30 cellular contexts compared by ENCODE assay signal in genomic region chr7:5286933-5287332, GRCh38.
"Had no signal": no experiment of that assay in that cellular context is flagged by ENCODE, and none has a peak within 500 bp of the region (broad histone marks: within the 10 kb centered on the region; RNA-seq: fewer than 3 reads in every experiment).

No MANE protein-coding gene starts in this region.

- H3K27ac ChIP-seq: body of pancreas, epithelial cell of prostate, esophagus squamous epithelium, WERI-Rb-1 had no signal

- H3K4me3 Mint-ChIP-seq: activated CD4-positive, alpha-beta memory T cell treated with anti-CD3 and anti-CD28 coated beads for 36 hours; activated CD4-positive, alpha-beta T cell treated with anti-CD3 and anti-CD28 coated beads for 36 hours; activated CD4-positive, alpha-beta T cell treated with anti-CD3 and anti-CD28 coated beads, Interleukin-2, amount 10 ng/mL, durations not matched to agents 24 days and 14 days; activated CD8-positive, alpha-beta memory T cell treated with anti-CD3 and anti-CD28 coated beads, Interleukin-2, amount 10 ng/mL, durations not matched to agents 7 days and 5 days; activated CD8-positive, alpha-beta T cell treated with anti-CD3 and anti-CD28 coated beads, Interleukin-2, amount 10 ng/mL, durations not matched to agents 7 days and 5 days; activated naive CD8-positive, alpha-beta T cell; activated T-cell treated with anti-CD3 and anti-CD28 coated beads, Interleukin-2, amount 50 U/mL, for 72 hours; effector memory CD8-positive, alpha-beta T cell; T-helper 17 cell; T-helper 2 cell treated with Interferon-gamma antibody and Interleukin-4, amounts not matched to agents 5 μg/mL and 100 μg/mL, for 36 hours had no signal

- H3K9me3 ChIP-seq: body of pancreas, esophagus squamous epithelium had no signal

- H3K36me3 ChIP-seq: esophagus squamous epithelium, WERI-Rb-1 had no signal

- H3K27ac Mint-ChIP-seq: activated CD4-positive, alpha-beta memory T cell treated with anti-CD3 and anti-CD28 coated beads for 36 hours; activated CD4-positive, alpha-beta T cell treated with anti-CD3 and anti-CD28 coated beads for 36 hours; activated CD4-positive, alpha-beta T cell treated with anti-CD3 and anti-CD28 coated beads, Interleukin-2, amount 10 ng/mL, durations not matched to agents 24 days and 14 days; activated CD8-positive, alpha-beta memory T cell treated with anti-CD3 and anti-CD28 coated beads, Interleukin-2, amount 10 ng/mL, durations not matched to agents 7 days and 5 days; activated CD8-positive, alpha-beta T cell treated with anti-CD3 and anti-CD28 coated beads, Interleukin-2, amount 10 ng/mL, durations not matched to agents 7 days and 5 days; activated naive CD8-positive, alpha-beta T cell; activated T-cell treated with anti-CD3 and anti-CD28 coated beads, Interleukin-2, amount 50 U/mL, for 72 hours; T-helper 17 cell; T-helper 2 cell treated with Interferon-gamma antibody and Interleukin-4, amounts not matched to agents 5 μg/mL and 100 μg/mL, for 36 hours had no signal

- ATAC-seq: activated CD4-positive, alpha-beta T cell treated with anti-CD3 and anti-CD28 coated beads for 36 hours; activated CD8-positive, alpha-beta memory T cell treated with anti-CD3 and anti-CD28 coated beads, Interleukin-2, amount 10 ng/mL, durations not matched to agents 7 days and 5 days; activated CD8-positive, alpha-beta T cell treated with anti-CD3 and anti-CD28 coated beads, Interleukin-2, amount 10 ng/mL, durations not matched to agents 7 days and 5 days; activated T-cell treated with anti-CD3 and anti-CD28 coated beads, Interleukin-2, amount 50 U/mL, for 72 hours; body of pancreas; effector memory CD8-positive, alpha-beta T cell; T-helper 17 cell had no signal

- H3K36me3 Mint-ChIP-seq: activated CD4-positive, alpha-beta memory T cell treated with anti-CD3 and anti-CD28 coated beads for 36 hours; activated CD8-positive, alpha-beta memory T cell treated with anti-CD3 and anti-CD28 coated beads, Interleukin-2, amount 10 ng/mL, durations not matched to agents 7 days and 5 days; activated naive CD8-positive, alpha-beta T cell had no signal

- H3K9me3 Mint-ChIP-seq: activated CD4-positive, alpha-beta memory T cell treated with anti-CD3 and anti-CD28 coated beads for 36 hours; activated CD4-positive, alpha-beta T cell treated with anti-CD3 and anti-CD28 coated beads, Interleukin-2, amount 10 ng/mL, durations not matched to agents 24 days and 14 days; activated T-cell treated with anti-CD3 and anti-CD28 coated beads, Interleukin-2, amount 50 U/mL, for 72 hours; effector memory CD8-positive, alpha-beta T cell; T-helper 2 cell treated with Interferon-gamma antibody and Interleukin-4, amounts not matched to agents 5 μg/mL and 100 μg/mL, for 36 hours had no signal

- DNase-seq: activated CD4-positive, alpha-beta memory T cell treated with anti-CD3 and anti-CD28 coated beads for 36 hours; activated CD4-positive, alpha-beta T cell treated with anti-CD3 and anti-CD28 coated beads for 36 hours; activated CD4-positive, alpha-beta T cell treated with anti-CD3 and anti-CD28 coated beads, Interleukin-2, amount 10 ng/mL, durations not matched to agents 24 days and 14 days; activated CD4-positive, CD25-positive, alpha-beta regulatory T cell; activated CD4-positive, CD25-positive, alpha-beta regulatory T cell treated with anti-CD3 and anti-CD28 coated beads, Interleukin-2, amount 50 U/mL, for 72 hours; activated CD8-positive, alpha-beta memory T cell treated with anti-CD3 and anti-CD28 coated beads, Interleukin-2, amount 10 ng/mL, durations not matched to agents 7 days and 5 days; activated CD8-positive, alpha-beta memory T cell treated with anti-CD3 and anti-CD28 coated beads, Interleukin-2, amount 50 U/mL, for 4 hours; activated CD8-positive, alpha-beta T cell treated with anti-CD3 and anti-CD28 coated beads, Interleukin-2, amount 10 ng/mL, durations not matched to agents 7 days and 5 days; activated gamma-delta T cell; activated naive CD4-positive, alpha-beta T cell; activated naive CD4-positive, alpha-beta T cell treated with anti-CD3 and anti-CD28 coated beads, Interleukin-2, amount 50 U/mL, for 16 hours; activated T-cell treated with anti-CD3 and anti-CD28 coated beads, Interleukin-2, amount 50 U/mL, for 1 hour; activated T-cell treated with anti-CD3 and anti-CD28 coated beads, Interleukin-2, amount 50 U/mL, for 72 hours; amniotic stem cell; anterior cingulate cortex; body of pancreas; caudate nucleus; cortex of kidney; dermis blood vessel endothelial cell; effector CD4-positive, alpha-beta T cell; effector memory CD8-positive, alpha-beta T cell; esophagus squamous epithelium; foreskin melanocyte; T-helper 1 cell; T-helper 17 cell; T1000; WERI-Rb-1 had no signal

- H3K4me1 Mint-ChIP-seq: activated CD4-positive, alpha-beta T cell treated with anti-CD3 and anti-CD28 coated beads for 36 hours; activated CD4-positive, alpha-beta T cell treated with anti-CD3 and anti-CD28 coated beads, Interleukin-2, amount 10 ng/mL, durations not matched to agents 24 days and 14 days; activated CD8-positive, alpha-beta memory T cell treated with anti-CD3 and anti-CD28 coated beads, Interleukin-2, amount 10 ng/mL, durations not matched to agents 7 days and 5 days had no signal

- H3K4me3 ChIP-seq: body of pancreas, esophagus squamous epithelium had no signal
